In the genomic region with DNA sequence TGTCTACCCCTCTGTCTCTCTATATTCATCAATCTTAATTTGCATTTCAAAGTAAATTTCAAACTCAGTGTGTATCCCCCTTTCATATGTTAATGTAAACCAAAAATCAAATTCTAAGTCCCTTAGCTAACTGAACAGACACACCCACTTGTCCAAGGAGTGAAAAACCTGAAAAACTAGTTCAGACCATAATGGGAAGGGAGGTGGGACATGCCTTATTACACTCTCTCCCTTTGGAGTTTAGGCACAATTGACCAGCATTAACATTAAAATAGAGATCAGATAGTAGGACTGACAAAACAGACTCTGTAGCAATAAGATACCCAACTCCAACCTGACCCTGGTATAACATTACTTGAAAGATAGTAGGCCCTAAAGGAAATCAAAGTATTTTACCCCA, we compare ENCODE assay signal across 17 cellular contexts.
"Had no signal": no experiment of that assay in that cellular context is flagged by ENCODE, and none has a peak within 500 bp of the region (broad histone marks: within the 10 kb centered on the region; RNA-seq: fewer than 3 reads in every experiment).

No MANE protein-coding gene starts in this region.

- H3K4me3 ChIP-seq: thyroid gland, uterus had no signal

- DNase-seq: activated CD4-positive, alpha-beta T cell treated with anti-CD3 and anti-CD28 coated beads, Interleukin-2, amount 10 ng/mL, durations not matched to agents 7 days and 5 days; activated naive CD4-positive, alpha-beta T cell treated with Interleukin-2 at 50 U/mL for 16 hours; anterior cingulate cortex; brain microvascular endothelial cell; cortex of kidney; effector CD8-positive, alpha-beta T cell; foreskin melanocyte; left cardiac atrium; naive B cell; posterior cingulate gyrus; retina; thyroid gland; uterus had no signal

- H3K36me3 Mint-ChIP-seq: naive B cell; stimulated activated memory B cell treated with anti-CD40 and anti-IgM and Interleukin-4, amounts not matched to agents 10 μg/mL and 1 μg/mL and 100 μg/mL, for 72 hours had no signal

- H3K9me3 ChIP-seq: thyroid gland, uterus had no signal

- H3K27ac Mint-ChIP-seq: activated CD4-positive, alpha-beta T cell treated with anti-CD3 and anti-CD28 coated beads, Interleukin-2, amount 10 ng/mL, durations not matched to agents 7 days and 5 days; activated T-helper 17 cell treated with anti-CD3 and anti-CD28 coated beads, Interleukin-2, amount 50 U/mL, for 72 hours; stimulated activated memory B cell treated with anti-CD40 and anti-IgM and Interleukin-4, amounts not matched to agents 10 μg/mL and 1 μg/mL and 100 μg/mL, for 72 hours; T-helper 2 cell treated with Interferon-gamma antibody and Interleukin-4, amounts not matched to agents 5 μg/mL and 100 μg/mL, for 36 hours had no signal

- H3K27ac ChIP-seq: brain microvascular endothelial cell, thyroid gland, uterus had no signal

- H3K36me3 ChIP-seq: brain microvascular endothelial cell, thyroid gland, uterus had no signal

- H3K27me3 ChIP-seq: brain microvascular endothelial cell, thyroid gland, uterus had no signal

- H3K4me1 Mint-ChIP-seq: activated CD4-positive, alpha-beta T cell treated with anti-CD3 and anti-CD28 coated beads, Interleukin-2, amount 10 ng/mL, durations not matched to agents 7 days and 5 days; activated T-helper 17 cell treated with anti-CD3 and anti-CD28 coated beads, Interleukin-2, amount 50 U/mL, for 72 hours; central memory CD8-positive, alpha-beta T cell; naive B cell; stimulated activated memory B cell treated with anti-CD40 and anti-IgM and Interleukin-4, amounts not matched to agents 10 μg/mL and 1 μg/mL and 100 μg/mL, for 72 hours had no signal

- H3K4me1 ChIP-seq: thyroid gland, uterus had no signal

- H3K9me3 Mint-ChIP-seq: activated T-helper 17 cell treated with anti-CD3 and anti-CD28 coated beads, Interleukin-2, amount 50 U/mL, for 72 hours; central memory CD8-positive, alpha-beta T cell; stimulated activated memory B cell treated with anti-CD40 and anti-IgM and Interleukin-4, amounts not matched to agents 10 μg/mL and 1 μg/mL and 100 μg/mL, for 72 hours; T-helper 2 cell treated with Interferon-gamma antibody and Interleukin-4, amounts not matched to agents 5 μg/mL and 100 μg/mL, for 36 hours had no signal

- H3K27me3 Mint-ChIP-seq: activated CD4-positive, alpha-beta T cell treated with anti-CD3 and anti-CD28 coated beads, Interleukin-2, amount 10 ng/mL, durations not matched to agents 7 days and 5 days; activated T-helper 17 cell treated with anti-CD3 and anti-CD28 coated beads, Interleukin-2, amount 50 U/mL, for 72 hours; naive B cell; stimulated activated memory B cell treated with anti-CD40 and anti-IgM and Interleukin-4, amounts not matched to agents 10 μg/mL and 1 μg/mL and 100 μg/mL, for 72 hours had no signal

- ATAC-seq: activated T-helper 17 cell treated with anti-CD3 and anti-CD28 coated beads, Interleukin-2, amount 50 U/mL, for 72 hours; left cardiac atrium; stimulated activated memory B cell treated with anti-CD40 and anti-IgM and Interleukin-4, amounts not matched to agents 10 μg/mL and 1 μg/mL and 100 μg/mL, for 72 hours had no signal

- H3K4me3 Mint-ChIP-seq: activated CD4-positive, alpha-beta T cell treated with anti-CD3 and anti-CD28 coated beads, Interleukin-2, amount 10 ng/mL, durations not matched to agents 7 days and 5 days; activated T-helper 17 cell treated with anti-CD3 and anti-CD28 coated beads, Interleukin-2, amount 50 U/mL, for 72 hours; central memory CD8-positive, alpha-beta T cell; stimulated activated memory B cell treated with anti-CD40 and anti-IgM and Interleukin-4, amounts not matched to agents 10 μg/mL and 1 μg/mL and 100 μg/mL, for 72 hours; T-helper 2 cell treated with Interferon-gamma antibody and Interleukin-4, amounts not matched to agents 5 μg/mL and 100 μg/mL, for 36 hours had no signal
